Comparison of ENCODE assay signal across 1 cellular context in the genomic region with DNA sequence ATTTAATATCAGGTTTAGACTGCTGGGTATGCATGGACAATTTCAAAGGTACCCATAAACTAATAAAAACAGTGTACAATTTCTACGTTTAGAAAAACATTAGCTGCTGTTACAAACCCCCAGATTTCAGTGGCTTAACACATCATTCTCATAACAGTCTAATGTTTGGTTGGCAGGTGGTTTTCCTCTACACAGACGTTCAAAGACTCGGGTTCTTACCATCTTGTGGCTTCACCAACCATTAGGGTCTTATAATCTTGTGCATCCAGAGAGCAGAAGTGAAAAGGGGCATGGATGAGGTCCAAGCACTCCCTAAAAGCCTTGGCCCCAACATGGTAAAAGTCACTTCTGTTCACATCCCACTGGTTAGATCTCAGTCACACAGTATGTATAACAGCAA.
TF ChIP-seq lines count a peak whose summit lies in the region.

No MANE protein-coding gene starts in this region.

TF ChIP-seq in GM12878, 131 proteins besides CTCF, POLR2A, EP300 and RAD21 (continued from another document):
- TF ChIP-seq MTA2 (IDR thresholded peaks at IDR 0.05; ENCODE audit: low read depth) (peak; percentile 59; the same call in 1 of the 2 replicates), ZNF622 (IDR thresholded peaks at IDR 0.05) (no peak), DPF2 (IDR thresholded peaks at IDR 0.05) (peak; percentile 53; the same call in 1 of the 2 replicates), ATF2 (IDR thresholded peaks at IDR 0.05; ENCODE audit: low read length) (no peak), IKZF1 (conservative IDR thresholded peaks at IDR 0.05) (peak; percentile 41; the same call in 1 of the 2 replicates), IKZF2 (IDR thresholded peaks at IDR 0.05) (peak; percentile 27 to 49; a peak in 2 of 4 replicates), STAT3 (IDR thresholded peaks at IDR 0.05; ENCODE audit: low read depth, low read length) (no peak), SPI1 (IDR thresholded peaks at IDR 0.05; ENCODE audit: borderline replicate concordance, insufficient read depth, low read depth, low read length) (peak; percentile 46; the same call in 1 of the 2 replicates), MEF2B (IDR thresholded peaks at IDR 0.05; ENCODE audit: partially characterized antibody, poor library complexity, severe bottlenecking) (no peak), MTA3 (IDR thresholded peaks at IDR 0.05; ENCODE audit: borderline replicate concordance, low read length) (no peak)
- TF ChIP-seq, protein P1, sequence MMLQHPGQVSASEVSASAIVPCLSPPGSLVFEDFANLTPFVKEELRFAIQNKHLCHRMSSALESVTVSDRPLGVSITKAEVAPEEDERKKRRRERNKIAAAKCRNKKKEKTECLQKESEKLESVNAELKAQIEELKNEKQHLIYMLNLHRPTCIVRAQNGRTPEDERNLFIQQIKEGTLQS (IDR thresholded peaks at IDR 0.05; ENCODE audit: borderline replicate concordance, extremely low read depth, low read depth, low read length): no peak
